Comparison of ENCODE assay signal across 8 cellular contexts in the genomic region with DNA sequence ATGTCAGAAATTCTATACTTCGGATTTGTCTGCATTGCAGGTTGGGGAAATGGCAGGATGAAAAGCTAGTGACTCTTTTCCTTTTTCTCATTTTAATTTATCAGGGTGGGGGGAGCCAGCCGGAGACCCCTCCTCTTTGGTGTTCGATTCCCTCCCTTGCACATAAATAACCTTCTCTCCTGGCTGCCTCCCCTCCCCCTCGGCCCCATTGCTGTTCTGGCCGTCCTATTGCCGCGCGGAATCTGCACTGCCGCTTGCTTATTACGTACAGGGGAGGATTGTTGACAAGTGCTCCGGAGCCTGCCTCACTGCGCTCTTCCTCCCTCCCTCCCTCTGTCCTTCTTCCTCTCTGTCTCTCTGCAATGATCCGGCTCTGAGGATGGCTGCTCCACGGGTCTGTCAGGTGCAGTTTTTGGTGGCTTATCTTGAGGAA.
DNase-seq lines count a peak whose midpoint lies in the region; ATAC-seq and TF ChIP-seq lines count a peak whose summit lies in the region.

No MANE protein-coding gene starts in this region.

- peak overlapping the region; percentile 45 for H3K23ac ChIP-seq in mesendoderm (ENCODE audit: low read length)

- no peaks in the 10 kb centered on the region for H3K27me3 Mint-ChIP-seq in activated CD8-positive, alpha-beta memory T cell treated with anti-CD3 and anti-CD28 coated beads, Interleukin-2, amount 10 ng/mL, durations not matched to agents 7 days and 5 days

- peak overlapping the region in 3 of 4 donors; percentile 10 to 34 (median 12) for H3K4me3 ChIP-seq in Peyer's patch
- H3K4me3 ChIP-seq in coronary artery = peak overlapping the region; percentile 64
- no peak overlapping the region for H3K4me3 ChIP-seq in mesendoderm (ENCODE audit: low read length)
- H3K4me3 ChIP-seq in tibial artery = peak overlapping the region; percentile 38 to 43

- H3K27me3 ChIP-seq in Peyer's patch (no peaks in the 10 kb centered on the region), mesendoderm (ENCODE audit: insufficient read depth, low read length, poor library complexity) (no peaks in the 10 kb centered on the region), tibial artery (no peaks in the 10 kb centered on the region)

- peak overlapping the region; percentile 77 for H3K18ac ChIP-seq in mesendoderm (ENCODE audit: low read length)

- peaks cover 88% of the 10 kb centered on the region for H3K79me2 ChIP-seq in mesendoderm (ENCODE audit: control insufficient read depth, insufficient read depth, low read length)

- TF ChIP-seq CTCF in Peyer's patch (IDR thresholded peaks at IDR 0.05) (no peak), coronary artery (IDR thresholded peaks at IDR 0.05) (no peak), tibial artery (IDR thresholded peaks at IDR 0.05) (no peak)

- H3K4me1 ChIP-seq in Peyer's patch = peaks cover 0 to 45% (median 4%) of the 10 kb centered on the region in 4 donors
- H3K4me1 ChIP-seq in mesendoderm (ENCODE audit: control insufficient read depth, low read depth, low read length) = peaks cover 36% of the 10 kb centered on the region
- H3K4me1 ChIP-seq in tibial artery = peaks cover 0 to 28% (median 14%) of the 10 kb centered on the region in 4 donors

- H3K36me3 ChIP-seq in Peyer's patch (no peaks in the 10 kb centered on the region), mesendoderm (ENCODE audit: control insufficient read depth, insufficient read depth, low read length) (no peaks in the 10 kb centered on the region), tibial artery (no peaks in the 10 kb centered on the region)

- H2BK120ac ChIP-seq in mesendoderm (ENCODE audit: low read depth, low read length) = no peak overlapping the region

- H3K27ac ChIP-seq in Peyer's patch (peak overlapping the region in 2 of 4 donors; percentile 15 to 51), coronary artery (no peak overlapping the region), mesendoderm (ENCODE audit: low read depth, low read length) (peak overlapping the region; percentile 71), tibial artery (peak overlapping the region in 1 of 2 donors; percentile 8)

- no peaks in the 10 kb centered on the region for H3K9me3 ChIP-seq in Peyer's patch
- no peaks in the 10 kb centered on the region for H3K9me3 ChIP-seq in tibial artery

- peaks cover 78% of the 10 kb centered on the region for H3K4me1 Mint-ChIP-seq in activated CD8-positive, alpha-beta memory T cell treated with anti-CD3 and anti-CD28 coated beads, Interleukin-2, amount 10 ng/mL, durations not matched to agents 7 days and 5 days

- TF ChIP-seq POLR2A in Peyer's patch (IDR thresholded peaks at IDR 0.05) = no peak

- DNase-seq in activated CD8-positive, alpha-beta memory T cell treated with anti-CD3 and anti-CD28 coated beads, Interleukin-2, amount 10 ng/mL, durations not matched to agents 7 days and 5 days = peak; percentile 46
- no peak for DNase-seq in activated CD8-positive, alpha-beta memory T cell treated with anti-CD3 and anti-CD28 coated beads, Interleukin-2, amount 50 U/mL, for 4 hours
- peak in 2 of 3 donors; percentile 47 to 69 for DNase-seq in Peyer's patch
- DNase-seq in coronary artery (ENCODE audit: low spot score) = no peak
- DNase-seq in mesendoderm = peak; percentile 56
- DNase-seq in tibial artery = peak in 1 of 2 donors; percentile 51
- no peak for DNase-seq in NOMO-1 treated with DMSO at 0.1 percent for 48 hours (lab: John Stamatoyannopoulos, UW; ENCODE audit: unreplicated experiment)

- no peak overlapping the region for H2BK5ac ChIP-seq in mesendoderm (ENCODE audit: low read length)

- peak overlapping the region; percentile 78 for H3K56ac ChIP-seq in mesendoderm (ENCODE audit: low read length)

- no peaks in the 10 kb centered on the region for H3K36me3 Mint-ChIP-seq in activated CD8-positive, alpha-beta memory T cell treated with anti-CD3 and anti-CD28 coated beads, Interleukin-2, amount 10 ng/mL, durations not matched to agents 7 days and 5 days

- peak overlapping the region; percentile 73 for H3K27ac Mint-ChIP-seq in activated CD8-positive, alpha-beta memory T cell treated with anti-CD3 and anti-CD28 coated beads, Interleukin-2, amount 10 ng/mL, durations not matched to agents 7 days and 5 days

- no CpG with 5 or more reads among the region's 14 CpGs for WGBS in mesendoderm (ENCODE audit: extremely low coverage, insufficient coverage, low lambda C conversion rate)

- ATAC-seq in activated CD8-positive, alpha-beta memory T cell treated with anti-CD3 and anti-CD28 coated beads, Interleukin-2, amount 10 ng/mL, durations not matched to agents 7 days and 5 days = peak; percentile 34
- ATAC-seq in GM18858 (IDR thresholded peaks at IDR 0.05; ENCODE audit: unreplicated experiment) = no peak

- no peak overlapping the region for H2AK5ac ChIP-seq in mesendoderm (ENCODE audit: low read length)

- intact Hi-C loops in tibial artery (cut with DNase I; ENCODE audit: low total_unique reads) = no loop called here

- H4K5ac ChIP-seq in mesendoderm (ENCODE audit: low read length) = no peak overlapping the region

- no peaks in the 10 kb centered on the region for H3K9me3 Mint-ChIP-seq in activated CD8-positive, alpha-beta memory T cell treated with anti-CD3 and anti-CD28 coated beads, Interleukin-2, amount 10 ng/mL, durations not matched to agents 7 days and 5 days (ENCODE audit: low read depth)

- H3K4ac ChIP-seq in mesendoderm (ENCODE audit: low read depth, low read length) = no peak overlapping the region

- peak overlapping the region; percentile 51 for H3K9ac ChIP-seq in mesendoderm (ENCODE audit: low read length)

- H3K4me3 Mint-ChIP-seq in activated CD8-positive, alpha-beta memory T cell treated with anti-CD3 and anti-CD28 coated beads, Interleukin-2, amount 10 ng/mL, durations not matched to agents 7 days and 5 days = peak overlapping the region; percentile 59

- CTCF ChIA-PET in activated CD8-positive, alpha-beta memory T cell treated with anti-CD3 and anti-CD28 coated beads, Interleukin-2, amount 10 ng/mL, durations not matched to agents 7 days and 5 days (lab: Charles Lee) = interaction anchor here (0.9 to 1.7 kb wide), 2 partner anchors 38 to 40 kb away, joined by 3 to 5 read pairs; no protein-coding TSS in a partner anchor

- H3K4me2 ChIP-seq in mesendoderm (ENCODE audit: low read length) = peak overlapping the region; percentile 19

- no peak overlapping the region for H4K8ac ChIP-seq in mesendoderm (ENCODE audit: low read depth, low read length)

- H2BK15ac ChIP-seq in mesendoderm (replicated peaks; ENCODE audit: low read depth) = no peak overlapping the region

- peaks cover 14% of the 10 kb centered on the region for H3K79me1 ChIP-seq in mesendoderm (ENCODE audit: low read length)

Comparison
In these comparisons a context has a peak if more than half of its experiments do, and no peak if none do; other contexts are left out.
1. DNase-seq: peak in activated CD8-positive, alpha-beta memory T cell treated with anti-CD3 and anti-CD28 coated beads, Interleukin-2, amount 10 ng/mL, durations not matched to agents 7 days and 5 days (single experiment), Peyer's patch (2 of 3) and mesendoderm (single experiment); none in activated CD8-positive, alpha-beta memory T cell treated with anti-CD3 and anti-CD28 coated beads, Interleukin-2, amount 50 U/mL, for 4 hours (single experiment), coronary artery (single experiment) and NOMO-1 treated with DMSO at 0.1 percent for 48 hours (single experiment).